Comparison of ENCODE assay signal across 16 cellular contexts in the genomic region with DNA sequence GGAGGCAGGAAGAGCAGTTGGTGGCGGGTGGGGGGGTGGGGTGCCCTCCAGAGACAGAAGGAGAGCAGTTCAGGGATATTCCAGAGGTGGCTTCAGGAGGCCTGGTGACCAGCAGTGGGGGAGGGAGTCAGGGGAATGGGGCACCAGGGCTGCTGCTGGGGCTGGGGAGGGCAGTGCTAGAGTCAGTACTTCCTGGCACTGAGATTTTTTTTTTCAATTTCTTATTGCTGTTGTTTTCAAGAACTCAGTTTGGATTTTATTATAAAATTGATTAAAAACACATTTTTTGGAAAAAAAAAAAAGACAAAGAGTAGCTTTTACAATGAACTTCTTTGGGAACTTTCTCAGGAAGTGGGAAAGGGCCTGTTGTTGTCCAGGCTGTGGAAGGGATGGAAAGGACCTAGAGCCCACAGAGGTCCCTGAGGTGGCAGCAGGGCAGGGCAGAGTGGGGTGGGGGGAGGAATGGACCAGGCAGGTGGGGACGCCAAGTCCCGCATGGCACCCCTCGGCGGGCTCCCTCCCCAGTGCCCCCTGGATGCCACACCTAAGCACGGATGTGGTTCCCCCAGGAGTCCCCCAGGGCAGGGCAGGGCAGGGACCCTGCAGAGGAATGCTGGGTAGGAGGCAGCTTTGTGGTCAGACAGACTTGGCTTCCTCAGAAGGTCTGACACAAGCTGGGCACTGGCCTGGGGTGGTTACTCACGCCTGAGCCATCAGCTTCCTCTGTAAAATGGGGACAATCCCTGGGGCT. TPM values are rescaled to one million over a fixed set of nuclear protein-coding genes. Genes with fewer than 3 reads are reported as not detected.
DNase-seq lines count a peak whose midpoint lies in the region; ATAC-seq, FAIRE-seq and TF ChIP-seq lines count a peak whose summit lies in the region.
"Had no signal": no experiment of that assay in that cellular context is flagged by ENCODE, and none has a peak within 500 bp of the region (broad histone marks: within the 10 kb centered on the region; RNA-seq: fewer than 3 reads in every experiment).

No MANE protein-coding gene starts in this region.

- H3K27ac ChIP-seq in SJCRH30 (no peak overlapping the region), upper lobe of right lung (no peak overlapping the region), pancreas (no peak overlapping the region)

- H3K4me3 ChIP-seq in SJCRH30: no peak overlapping the region
- H3K4me3 ChIP-seq in fibroblast of mammary gland (ENCODE audit: control insufficient read depth, low read depth, low read length): no peak overlapping the region
- H3K4me3 ChIP-seq in upper lobe of right lung: no peak overlapping the region
- no peak overlapping the region for H3K4me3 ChIP-seq in pancreas

- H3K27me3 ChIP-seq in SJCRH30: peaks cover 3% of the 10 kb centered on the region; the same call in 1 of the 2 replicates
- H3K27me3 ChIP-seq in upper lobe of right lung: peaks cover 2% of the 10 kb centered on the region
- no peaks in the 10 kb centered on the region for H3K27me3 ChIP-seq in pancreas

- peak; percentile 33 for DNase-seq in NK-92 treated with Interleukin-12 subunit alpha and Interleukin-12 subunit beta, amount 100 ng/mL, for 24 hours (lab: John Stamatoyannopoulos, UW)
- DNase-seq in NK-92 (lab: John Stamatoyannopoulos, UW; ENCODE audit: unreplicated experiment): no peak
- DNase-seq in SJCRH30: peak; percentile 41 to 66
- DNase-seq in fibroblast of mammary gland (ENCODE audit: low read depth): peak; percentile 82
- peak; percentile 69 for DNase-seq in upper lobe of right lung
- DNase-seq in pancreas: no peak
- no peak for DNase-seq in NCI-H1105 treated with DMSO at 0.1 percent for 48 hours (lab: John Stamatoyannopoulos, UW)
- DNase-seq: activated naive CD8-positive, alpha-beta T cell treated with anti-CD3 and anti-CD28 coated beads, Interleukin-2, amount 50 U/mL, for 24 hours; GF-D8; NCI-H1048; NCI-H526; stimulated activated CD4-positive, alpha-beta T cell treated with anti-CD3 and anti-CD28 coated beads, Interleukin-2, amount 100 ng/mL, for 24 hours; stimulated activated naive CD4-positive, alpha-beta T cell treated with Interleukin-2 at 50 U/mL for 16 hours had no signal

- peak; percentile 66 for ATAC-seq in upper lobe of right lung
- ATAC-seq in pancreas: no peak
- no peak for ATAC-seq in HG03135 (IDR thresholded peaks at IDR 0.05; ENCODE audit: unreplicated experiment)
- ATAC-seq: activated naive CD8-positive, alpha-beta T cell treated with anti-CD3 and anti-CD28 coated beads, Interleukin-2, amount 50 U/mL, for 24 hours had no signal

- WGBS in pancreas, 2 donors: 77 to 89% methylated on average over 7 of the region's 7 CpGs

- H3K9me3 ChIP-seq in SJCRH30 (replicated peaks): no peaks in the 10 kb centered on the region
- no peaks in the 10 kb centered on the region for H3K9me3 ChIP-seq in upper lobe of right lung
- H3K9me3 ChIP-seq in pancreas: no peaks in the 10 kb centered on the region

- FAIRE-seq in pancreas (lab: Jason Lieb, UNC): no peak
- FAIRE-seq: H54 had no signal

- intact Hi-C loops in upper lobe of right lung (cut with DNase I) (no loop called here), pancreas (cut with DNase I) (no loop called here)

- TF ChIP-seq CTCF in fibroblast of mammary gland (conservative IDR thresholded peaks at IDR 0.05; ENCODE audit: control insufficient read depth, insufficient read depth, low read depth, low read length) (no peak), upper lobe of right lung (IDR thresholded peaks at IDR 0.05) (no peak), pancreas (IDR thresholded peaks at IDR 0.05) (no peak)

- H3K4me1 ChIP-seq in SJCRH30: peaks cover 17% of the 10 kb centered on the region
- peaks cover 9% of the 10 kb centered on the region for H3K4me1 ChIP-seq in upper lobe of right lung
- peaks cover 6 to 17% (median 16%) of the 10 kb centered on the region in 3 donors for H3K4me1 ChIP-seq in pancreas

- H3K36me3 ChIP-seq in SJCRH30: no peaks in the 10 kb centered on the region
- H3K36me3 ChIP-seq in upper lobe of right lung: no peaks in the 10 kb centered on the region
- no peaks in the 10 kb centered on the region for H3K36me3 ChIP-seq in pancreas

RNA-seq across cellular contexts. Expression of gene ANPEP, which starts 8.5 kb away (rescaled TPM):
- 0.28 and 0.77 TPM in 2 replicates for total RNA-seq in SJCRH30 (2014; rRNA removed; shearing (Covaris generic))
- total RNA-seq in upper lobe of right lung: 42.6 TPM
- total RNA-seq in pancreas: 1,000 to 10,000 TPM in 2 of 6 donors, 100 to 1,000 TPM in 4; 401 to 1,207 (median 921) TPM
- polyA plus RNA-seq in pancreas: 100 to 1,000 TPM; 388 to 524 TPM

RNA-seq across cellular contexts. Expression of gene MESP2, which starts 47.0 kb away (rescaled TPM):
- not detected in 2 replicates for total RNA-seq in SJCRH30 (2014; rRNA removed; shearing (Covaris generic))
- total RNA-seq in upper lobe of right lung (not detected), pancreas (under 1 TPM in 4 of 6 donors, not detected in 2; 0.16 to 0.46 (median 0.30) TPM)
- under 1 TPM in 1 of 2 donors, not detected in 1; 0.12 TPM for polyA plus RNA-seq in pancreas
- total RNA-seq: T-helper 2 cell treated with Interferon-gamma antibody and Interleukin-4, amounts not matched to agents 100 ng/mL and 5 ng/mL, for 36 hours had no signal

Comparison
In these comparisons a context has a peak if more than half of its experiments do, and no peak if none do; other contexts are left out.
1. DNase-seq: peak in NK-92 treated with Interleukin-12 subunit alpha and Interleukin-12 subunit beta, amount 100 ng/mL, for 24 hours (single experiment), SJCRH30 (2 of 2), fibroblast of mammary gland (single experiment) and upper lobe of right lung (single experiment); none in NK-92 (single experiment), pancreas (0 of 6) and NCI-H1105 treated with DMSO at 0.1 percent for 48 hours (single experiment).
2. RNA of gene ANPEP, which starts 8.5 kb away (total RNA-seq): 401 to 1,207 TPM in pancreas and 42.6 TPM in upper lobe of right lung (single experiment); 0.28 to 0.77 TPM in SJCRH30; every median in the first group is over 10 times any median in the second.